15 cellular contexts compared by ENCODE assay signal in genomic region chr5:107919969-107920368, GRCh38.
DNase-seq lines count a peak whose midpoint lies in the region; ATAC-seq and TF ChIP-seq lines count a peak whose summit lies in the region.
"Had no signal": no experiment of that assay in that cellular context is flagged by ENCODE, and none has a peak within 500 bp of the region (broad histone marks: within the 10 kb centered on the region; RNA-seq: fewer than 3 reads in every experiment).

No MANE protein-coding gene starts in this region.

- ATAC-seq in GM18858 (IDR thresholded peaks at IDR 0.05; ENCODE audit: unreplicated experiment): peak; percentile 69
- ATAC-seq in GM21786 (IDR thresholded peaks at IDR 0.05; ENCODE audit: unreplicated experiment): peak; percentile 55
- ATAC-seq in HG03565 (IDR thresholded peaks at IDR 0.05; ENCODE audit: unreplicated experiment): peak; percentile 76
- ATAC-seq: left lung had no signal

- DNase-seq in GM13977 (ENCODE audit: low spot score) (peak; percentile 4), NCI-H2196 (lab: John Stamatoyannopoulos, UW; ENCODE audit: unreplicated experiment) (no peak), NCI-H2227 (lab: John Stamatoyannopoulos, UW; ENCODE audit: unreplicated experiment) (no peak), coronary artery (ENCODE audit: low spot score) (no peak)
- DNase-seq: activated B cell treated with CpG ODN at 0.5 μM for 24 hours, brain microvascular endothelial cell, DMS79, H7, left lung, naive B cell, NCI-H187 treated with DMSO at 0.1 percent for 48 hours, NCI-H526 treated with DMSO at 0.1 percent for 48 hours had no signal

- in situ Hi-C loops in GM13977 (cut with MboI; ENCODE audit: low pct_unique_long_range_greater_than_20kb, low sequenced_read_pairs, unreplicated experiment): no loop called here

- TF ChIP-seq CTCF in GM13977 (IDR thresholded peaks at IDR 0.05; ENCODE audit: extremely low read depth, insufficient read depth, missing control alignments) (no peak), coronary artery (IDR thresholded peaks at IDR 0.05) (no peak)

- H3K4me3 ChIP-seq in coronary artery: no peak overlapping the region
- H3K4me3 ChIP-seq: left lung had no signal

- H3K27ac ChIP-seq in coronary artery: no peak overlapping the region
- H3K27ac ChIP-seq: brain microvascular endothelial cell, left lung had no signal
